Comparison of ENCODE assay signal across 14 cellular contexts in the genomic region with DNA sequence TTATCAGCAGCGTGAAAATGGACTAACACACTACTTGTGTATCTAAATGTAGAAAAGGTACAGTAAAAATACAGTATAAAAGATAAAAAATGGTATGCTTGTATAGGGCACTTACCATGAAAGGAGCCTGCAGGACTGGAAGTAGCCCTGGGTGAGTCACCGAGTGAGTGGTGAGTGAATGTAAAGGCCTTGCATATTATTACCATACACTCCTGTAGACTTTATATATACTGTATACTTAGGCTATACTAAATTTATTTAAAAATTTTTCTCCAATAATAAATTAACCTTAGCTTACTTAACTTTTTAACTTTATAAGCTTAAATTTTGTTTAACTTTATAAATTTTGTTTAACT.
"Had no signal": no experiment of that assay in that cellular context is flagged by ENCODE, and none has a peak within 500 bp of the region (broad histone marks: within the 10 kb centered on the region; RNA-seq: fewer than 3 reads in every experiment).

No MANE protein-coding gene starts in this region.

- H3K27me3 ChIP-seq: ascending aorta, cardiac muscle cell, ovary, suprapubic skin had no signal

- H3K9me3 ChIP-seq: ovary, suprapubic skin had no signal

- H3K4me1 ChIP-seq: ascending aorta, suprapubic skin had no signal

- H3K27ac ChIP-seq: ascending aorta, cardiac muscle cell, ovary, suprapubic skin had no signal

- H3K36me3 ChIP-seq: cardiac muscle cell, ovary had no signal

- H3K4me3 ChIP-seq: ascending aorta, cardiac muscle cell, ovary, suprapubic skin had no signal

- DNase-seq: activated CD4-positive, alpha-beta T cell treated with anti-CD3 and anti-CD28 coated beads for 4 hours; activated CD8-positive, alpha-beta memory T cell treated with anti-CD3 and anti-CD28 coated beads, Interleukin-2, amount 50 U/mL, for 4 hours; activated CD8-positive, alpha-beta T cell treated with anti-CD3 and anti-CD28 coated beads for 36 hours; activated naive CD8-positive, alpha-beta T cell treated with anti-CD3 and anti-CD28 coated beads, Interleukin-2, amount 10 ng/mL, durations not matched to agents 7 days and 5 days; effector memory CD8-positive, alpha-beta T cell; head of caudate nucleus; ovary; stimulated activated CD4-positive, alpha-beta T cell treated with anti-CD3 and anti-CD28 coated beads, Interleukin-4, amount 100 ng/mL, for 1 hour; stimulated activated CD8-positive, alpha-beta memory T cell treated with anti-CD3 and anti-CD28 coated beads, Interleukin-4, amount 100 ng/mL, for 48 hours; stimulated activated naive CD8-positive, alpha-beta T cell treated with anti-CD3 and anti-CD28 coated beads, Interleukin-15, Interleukin-2, amounts not matched to agents 100 U/mL and 50 U/mL, for 24 hours; T-helper 1 cell had no signal
